11 cellular contexts compared by ENCODE assay signal in genomic region chr9:108776920-108777650, GRCh38.
DNase-seq lines count a peak whose midpoint lies in the region; ATAC-seq and TF ChIP-seq lines count a peak whose summit lies in the region.
"Had no signal": no experiment of that assay in that cellular context is flagged by ENCODE, and none has a peak within 500 bp of the region (broad histone marks: within the 10 kb centered on the region; RNA-seq: fewer than 3 reads in every experiment).

No MANE protein-coding gene starts in this region.

- H3K4me3 Mint-ChIP-seq in chondrocyte (ENCODE audit: unreplicated experiment), result no peak overlapping the region
- no peak overlapping the region for H3K4me3 Mint-ChIP-seq in activated T-cell treated with anti-CD3 and anti-CD28 coated beads, Interleukin-2, amount 50 U/mL, for 4 hours
- H3K4me3 Mint-ChIP-seq: activated naive CD4-positive, alpha-beta T cell treated with anti-CD3 and anti-CD28 coated beads for 36 hours had no signal

- peak; percentile 52 for TF ChIP-seq CTCF in chondrocyte (IDR thresholded peaks at IDR 0.05)
- TF ChIP-seq CTCF in osteoblast (IDR thresholded peaks at IDR 0.05; ENCODE audit: extremely low read depth, low read depth, low read length), result peak; percentile 49

- no peaks in the 10 kb centered on the region for H3K79me2 ChIP-seq in osteoblast (ENCODE audit: insufficient read depth, low read length)

- no peaks in the 10 kb centered on the region for H3K9me3 Mint-ChIP-seq in chondrocyte (ENCODE audit: low read depth)
- H3K9me3 Mint-ChIP-seq in activated T-cell treated with anti-CD3 and anti-CD28 coated beads, Interleukin-2, amount 50 U/mL, for 4 hours, result no peaks in the 10 kb centered on the region
- H3K9me3 Mint-ChIP-seq: activated naive CD4-positive, alpha-beta T cell treated with anti-CD3 and anti-CD28 coated beads for 36 hours had no signal

- H3K36me3 Mint-ChIP-seq in chondrocyte (ENCODE audit: low read depth), result no peaks in the 10 kb centered on the region
- H3K36me3 Mint-ChIP-seq in activated T-cell treated with anti-CD3 and anti-CD28 coated beads, Interleukin-2, amount 50 U/mL, for 4 hours (ENCODE audit: insufficient read depth), result no peaks in the 10 kb centered on the region

- no peak overlapping the region for H3K4me2 ChIP-seq in osteoblast (ENCODE audit: insufficient read depth, low read length)

- H3K27me3 ChIP-seq in osteoblast (ENCODE audit: insufficient read depth, low read length), result peaks cover 44% of the 10 kb centered on the region

- no peaks in the 10 kb centered on the region for H3K36me3 ChIP-seq in osteoblast (ENCODE audit: insufficient read depth, low read length)

- H4K20me1 ChIP-seq in osteoblast (ENCODE audit: insufficient read depth, low read length), result no peaks in the 10 kb centered on the region

- peaks cover 6% of the 10 kb centered on the region for H3K4me1 ChIP-seq in osteoblast (ENCODE audit: insufficient read depth, low read length)

- peaks cover 22% of the 10 kb centered on the region for H3K4me1 Mint-ChIP-seq in chondrocyte (ENCODE audit: low read depth)
- H3K4me1 Mint-ChIP-seq in activated T-cell treated with anti-CD3 and anti-CD28 coated beads, Interleukin-2, amount 50 U/mL, for 4 hours (ENCODE audit: low read depth), result no peaks in the 10 kb centered on the region

- H3K27ac ChIP-seq in osteoblast (ENCODE audit: low read depth, low read length), result no peak overlapping the region

- no peak overlapping the region for H2AFZ ChIP-seq in osteoblast (ENCODE audit: low read length)

- no peak for ATAC-seq in HG02623 (IDR thresholded peaks at IDR 0.05; ENCODE audit: unreplicated experiment)
- ATAC-seq in activated T-cell treated with anti-CD3 and anti-CD28 coated beads, Interleukin-2, amount 50 U/mL, for 4 hours, result no peak

- DNase-seq in NCI-H2107 treated with DMSO at 0.1 percent for 48 hours (lab: John Stamatoyannopoulos, UW; ENCODE audit: unreplicated experiment) (peak; percentile 53), NCI-H2107 (lab: John Stamatoyannopoulos, UW) (no peak), NCI-H146 treated with DMSO at 0.1 percent for 48 hours (lab: John Stamatoyannopoulos, UW; ENCODE audit: unreplicated experiment) (peak; percentile 21), chondrocyte (ENCODE audit: low spot score) (no peak), osteoblast (ENCODE audit: insufficient read length, low spot score, missing footprints) (no peak), globus pallidus (ENCODE audit: low spot score) (no peak)
- DNase-seq in activated T-cell treated with anti-CD3 and anti-CD28 coated beads, Interleukin-2, amount 50 U/mL, for 4 hours, result no peak
- DNase-seq: activated naive CD4-positive, alpha-beta T cell treated with anti-CD3 and anti-CD28 coated beads for 36 hours; MM.1S; nucleus accumbens had no signal

- H3K27me3 Mint-ChIP-seq in chondrocyte (ENCODE audit: low read depth), result peaks cover 36% of the 10 kb centered on the region
- peaks cover 26% of the 10 kb centered on the region for H3K27me3 Mint-ChIP-seq in activated T-cell treated with anti-CD3 and anti-CD28 coated beads, Interleukin-2, amount 50 U/mL, for 4 hours (ENCODE audit: low read depth)

- H3K9me3 ChIP-seq in osteoblast (ENCODE audit: low read depth, low read length), result no peaks in the 10 kb centered on the region

- no peak overlapping the region for H3K4me3 ChIP-seq in osteoblast (ENCODE audit: insufficient read depth, low read length)

- H3K27ac Mint-ChIP-seq in chondrocyte (ENCODE audit: unreplicated experiment), result no peak overlapping the region
- H3K27ac Mint-ChIP-seq: activated naive CD4-positive, alpha-beta T cell treated with anti-CD3 and anti-CD28 coated beads for 36 hours had no signal

Comparison
In these comparisons a context has a peak if more than half of its experiments do, and no peak if none do; other contexts are left out.
1. DNase-seq: peak in NCI-H2107 treated with DMSO at 0.1 percent for 48 hours (single experiment) and NCI-H146 treated with DMSO at 0.1 percent for 48 hours (single experiment); none in NCI-H2107 (single experiment), chondrocyte (single experiment), osteoblast (single experiment), globus pallidus (single experiment) and activated T-cell treated with anti-CD3 and anti-CD28 coated beads, Interleukin-2, amount 50 U/mL, for 4 hours (single experiment).